ENCODE assay signal across 13 cellular contexts in genomic region chr18:54777118-54777791, GRCh38. TPM values are rescaled to one million over a fixed set of nuclear protein-coding genes. Genes with fewer than 3 reads are reported as not detected.
DNase-seq lines count a peak whose midpoint lies in the region; ATAC-seq, FAIRE-seq and TF ChIP-seq lines count a peak whose summit lies in the region.
"Had no signal": no experiment of that assay in that cellular context is flagged by ENCODE, and none has a peak within 500 bp of the region (broad histone marks: within the 10 kb centered on the region; RNA-seq: fewer than 3 reads in every experiment).

No MANE protein-coding gene starts in this region.

- POLR2A ChIA-PET in A549 (lab: Yijun Ruan, JAX): interaction anchor here (0.8 kb wide), 1 partner anchor 51 kb away, joined by 4 read pairs; the partner anchor contains the start of gene RAB27B

- H3K4me3 ChIP-seq in A549: no peak overlapping the region
- H3K4me3 ChIP-seq: Peyer's patch, spleen had no signal

- FAIRE-seq in A549 (lab: Jason Lieb, UNC): no peak

- ATAC-seq in A549 (no peak), GM19397 (IDR thresholded peaks at IDR 0.05; ENCODE audit: unreplicated experiment) (peak; percentile 62), HG03442 (IDR thresholded peaks at IDR 0.05; ENCODE audit: unreplicated experiment) (peak; percentile 35), foreskin keratinocyte (no peak)
- ATAC-seq in activated CD4-positive, CD25-positive, alpha-beta regulatory T cell treated with anti-CD3 and anti-CD28 coated beads, Interleukin-2, amount 50 U/mL, for 24 hours: no peak

- peak overlapping the region; percentile 91 to 96 for H3K27ac ChIP-seq in A549
- H3K27ac ChIP-seq in foreskin keratinocyte: peak overlapping the region; percentile 95
- H3K27ac ChIP-seq: Peyer's patch, spleen had no signal

- CTCF ChIA-PET in A549 (lab: Yijun Ruan, JAX): interaction anchor here (2.2 kb wide), 1 partner anchor 206 kb away, joined by 6 read pairs; no protein-coding TSS in a partner anchor

- H3K27me3 ChIP-seq in foreskin keratinocyte: no peaks in the 10 kb centered on the region
- H3K27me3 ChIP-seq: Peyer's patch, spleen had no signal

- no peak for TF ChIP-seq POLR2A in A549 (IDR thresholded peaks at IDR 0.05; ENCODE audit: low read length)

- H3K4me1 ChIP-seq in A549: peaks cover 41% of the 10 kb centered on the region
- peaks cover 29% of the 10 kb centered on the region for H3K4me1 ChIP-seq in foreskin keratinocyte
- H3K4me1 ChIP-seq: Peyer's patch, spleen had no signal

- TF ChIP-seq EP300 in A549 (IDR thresholded peaks at IDR 0.05): no peak

- DNase-seq in A549 (ENCODE audit: low read depth in 1 of 2, low spot score in 1 of 2) (peak in 1 of 2 experiments; percentile 26), foreskin keratinocyte (peak in 1 of 2 donors; percentile 12), SHP77 (lab: John Stamatoyannopoulos, UW) (no peak), medulla oblongata (ENCODE audit: extremely low spot score) (no peak)
- no peak for DNase-seq in stimulated activated CD4-positive, alpha-beta T cell treated with anti-CD3 and anti-CD28 coated beads, Interleukin-2, amount 100 ng/mL, for 24 hours
- DNase-seq: caudate nucleus, mesendoderm, NCI-H1930, Peyer's patch, spleen had no signal

- TF ChIP-seq RAD21 in A549 (conservative IDR thresholded peaks at IDR 0.05 in 1 of 2, IDR thresholded peaks at IDR 0.05 in 1 of 2): no peak

- H3K4me2 ChIP-seq in A549: peak overlapping the region; percentile 64

- TF ChIP-seq CTCF in A549 (IDR thresholded peaks at IDR 0.05): no peak
- no peak for TF ChIP-seq CTCF in foreskin keratinocyte (conservative IDR thresholded peaks at IDR 0.05)

- no peaks in the 10 kb centered on the region for H3K9me3 ChIP-seq in A549
- H3K9me3 ChIP-seq: Peyer's patch, spleen had no signal

- WGBS in A549 (ENCODE audit: missing lambda C conversion rate): 33% methylated on average over 1 of the region's 1 CpG

TF ChIP-seq in A549, 52 proteins besides CTCF, POLR2A, EP300 and RAD21:
- TF ChIP-seq HES2 (IDR thresholded peaks at IDR 0.05) (no peak), E2F6 (IDR thresholded peaks at IDR 0.05; ENCODE audit: borderline replicate concordance, low read depth) (no peak), CHD2 (IDR thresholded peaks at IDR 0.05; ENCODE audit: low read length, partially characterized antibody) (no peak), CHD4 (IDR thresholded peaks at IDR 0.05; ENCODE audit: borderline replicate concordance) (no peak), PHF8 (IDR thresholded peaks at IDR 0.05; ENCODE audit: borderline replicate concordance, low read depth) (no peak), ZC3H11A (IDR thresholded peaks at IDR 0.05) (no peak)
TF ChIP-seq in A549: peak in this region for 0.

RNA-seq across cellular contexts. Expression of gene RAB27B, which starts 51.0 kb away (rescaled TPM):
- polyA plus RNA-seq in A549 (2011; rRNA removed) (11.0 and 11.3 TPM in 2 replicates), A549 (2017; fragmentation: RNase III; extraction: RNeasy Plus Mini Kit Qiagen cat#74134 plus additional on column Dnase treatment) (11.7 to 13.2 TPM (median 12.2 TPM) in 3 replicates), foreskin keratinocyte (0.47 and 0.96 TPM in 2 replicates)
- polyA plus RNA-seq in A549 (2012; cell fraction: cytosol; rRNA removed): 1.0 and 1.2 TPM in 2 replicates
- 0.56 and 1.3 TPM in 2 replicates for polyA plus RNA-seq in A549 (2012; cell fraction: nucleus; rRNA removed)
- 10.8 and 14.8 TPM in 2 replicates for polyA minus RNA-seq in A549 (2011; rRNA and poly(A)+ RNA removed)
- 2.4 and 4.3 TPM in 2 replicates for total RNA-seq in foreskin keratinocyte

Comparison
In these comparisons a context has a peak if more than half of its experiments do, and no peak if none do; other contexts are left out.
1. ATAC-seq: peak in GM19397 (single experiment) and HG03442 (single experiment); none in A549 (0 of 2), foreskin keratinocyte (single experiment) and activated CD4-positive, CD25-positive, alpha-beta regulatory T cell treated with anti-CD3 and anti-CD28 coated beads, Interleukin-2, amount 50 U/mL, for 24 hours (0 of 2).